Comparison of ENCODE assay signal across 18 cellular contexts in the genomic region with DNA sequence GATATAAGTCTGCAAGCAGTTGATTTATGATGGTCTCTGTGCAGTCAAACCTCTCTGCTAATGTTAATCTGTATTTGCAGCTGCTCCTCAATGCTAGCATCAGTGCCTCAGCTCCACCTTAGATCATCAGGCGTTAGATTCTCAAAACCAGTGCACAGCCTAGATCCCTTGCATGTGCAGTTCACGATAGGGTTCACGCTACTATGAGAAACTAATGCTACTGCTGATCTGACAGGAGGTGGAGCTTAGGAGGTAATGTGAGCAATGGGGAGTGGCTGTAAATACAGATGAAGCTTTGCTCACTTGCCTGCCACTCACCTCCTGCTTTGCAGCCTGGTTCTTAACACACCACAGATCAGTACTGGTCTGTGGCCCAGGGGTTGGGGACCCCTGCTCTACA. TPM values are rescaled to one million over a fixed set of nuclear protein-coding genes. Genes with fewer than 3 reads are reported as not detected.
DNase-seq lines count a peak whose midpoint lies in the region; ATAC-seq, FAIRE-seq and TF ChIP-seq lines count a peak whose summit lies in the region.
"Had no signal": no experiment of that assay in that cellular context is flagged by ENCODE, and none has a peak within 500 bp of the region (broad histone marks: within the 10 kb centered on the region; RNA-seq: fewer than 3 reads in every experiment).

No MANE protein-coding gene starts in this region.

- no peak for TF ChIP-seq RAD21 in HepG2 (CRISPR knock-in tag; IDR thresholded peaks at IDR 0.05)

- CTCF ChIA-PET in HepG2 (lab: Yijun Ruan, JAX; ENCODE audit: low intra/inter-chr PET ratio, low total read pairs) = no interaction called here

- TF ChIP-seq EP300 in HepG2 (IDR thresholded peaks at IDR 0.05; ENCODE audit: low read depth in 2 of 2, low read length in 2 of 2) = no peak
- TF ChIP-seq EP300 in HepG2 (CRISPR knock-in tag; IDR thresholded peaks at IDR 0.05; ENCODE audit: borderline replicate concordance) = no peak
- no peak for TF ChIP-seq EP300 in tibial nerve (IDR thresholded peaks at IDR 0.05)

- no peak for TF ChIP-seq POLR2A in HepG2 (IDR thresholded peaks at IDR 0.05; ENCODE audit: insufficient read depth in 1 of 2, low read depth in 2 of 2, low read length in 2 of 2)
- no peak for TF ChIP-seq POLR2A in right lobe of liver (IDR thresholded peaks at IDR 0.05)
- no peak for TF ChIP-seq POLR2A in tibial nerve (IDR thresholded peaks at IDR 0.05)

- no peaks in the 10 kb centered on the region for H4K20me1 ChIP-seq in HepG2 (ENCODE audit: insufficient read depth, low read length)

- no peak overlapping the region for H3K27ac ChIP-seq in HepG2 (ENCODE audit: extremely low read length, insufficient read depth, low read length)
- H3K27ac ChIP-seq in right lobe of liver = no peak overlapping the region
- H3K27ac ChIP-seq in small intestine (ENCODE audit: low read depth in 1 of 2, low read length in 1 of 2) = no peak overlapping the region
- no peak overlapping the region for H3K27ac ChIP-seq in tibial nerve
- H3K27ac ChIP-seq: SK-N-MC had no signal

- peaks cover 10% of the 10 kb centered on the region for H3K9me3 ChIP-seq in HepG2 (ENCODE audit: low read length)
- no peaks in the 10 kb centered on the region for H3K9me3 ChIP-seq in right lobe of liver
- H3K9me3 ChIP-seq in small intestine (ENCODE audit: control insufficient read depth, low read depth) = no peaks in the 10 kb centered on the region
- peaks cover 0 to 10% (median 0%) of the 10 kb centered on the region in 4 donors for H3K9me3 ChIP-seq in tibial nerve

- H3K79me2 ChIP-seq in HepG2 (ENCODE audit: insufficient read depth, low read length) = no peaks in the 10 kb centered on the region

- BruUV-seq in HepG2 (replicated peaks; lab: Mats Ljungman, UMichigan) = no TSS peak

- no peak for ATAC-seq in HepG2
- ATAC-seq in right lobe of liver = no peak
- no peak for ATAC-seq in GM18498 (IDR thresholded peaks at IDR 0.05; ENCODE audit: unreplicated experiment)

- TF ChIP-seq CTCF in HepG2 (CRISPR knock-in tag; IDR thresholded peaks at IDR 0.05) = no peak
- no peak for TF ChIP-seq CTCF in right lobe of liver (IDR thresholded peaks at IDR 0.05)
- no peak for TF ChIP-seq CTCF in bronchial epithelial cell (IDR thresholded peaks at IDR 0.05; ENCODE audit: insufficient read depth, low read length, severe bottlenecking)
- no peak for TF ChIP-seq CTCF in tibial nerve (IDR thresholded peaks at IDR 0.05)

- H3K4me2 ChIP-seq in HepG2 (ENCODE audit: low read depth, low read length) = no peak overlapping the region

- DNase-seq in HepG2 (ENCODE audit: low spot score) (no peak), right lobe of liver (no peak), SK-N-DZ (ENCODE audit: low spot score) (peak; percentile 22), bronchial epithelial cell (ENCODE audit: low read depth) (peak; percentile 20), small intestine (peak; percentile 45), tibial nerve (ENCODE audit: low spot score in 2 of 2) (no peak), KBM-7 (no peak)
- DNase-seq: COR-L47, DMS53, NCI-H1048, NCI-H146, NCI-H2227 treated with DMSO at 0.1 percent for 48 hours, NCI-H524 treated with DMSO at 0.1 percent for 48 hours had no signal

- intact Hi-C loops in HepG2 (cut with micrococcal nuclease; ENCODE audit: unreplicated experiment) (no loop called here), right lobe of liver (cut with DNase I) (no loop called here)

- H2AFZ ChIP-seq in HepG2 (ENCODE audit: low read length) = no peak overlapping the region

- H3K36me3 ChIP-seq in HepG2 (replicated peaks in 1 of 2; ENCODE audit: control insufficient read depth in 1 of 2, insufficient read depth in 2 of 2, low read length in 2 of 2) = no peaks in the 10 kb centered on the region; a peak in 1 of 5 replicates
- no peaks in the 10 kb centered on the region for H3K36me3 ChIP-seq in right lobe of liver
- no peaks in the 10 kb centered on the region for H3K36me3 ChIP-seq in bronchial epithelial cell (ENCODE audit: control insufficient read depth, insufficient read depth, low read length)
- H3K36me3 ChIP-seq in small intestine (ENCODE audit: control insufficient read depth in 2 of 2, insufficient read depth in 2 of 2, low read length in 2 of 2) = peaks cover 0 to 4% of the 10 kb centered on the region in 2 donors
- H3K36me3 ChIP-seq in tibial nerve = peaks cover 0 to 4% (median 0%) of the 10 kb centered on the region in 3 donors

- in situ Hi-C loops in HepG2 (cut with HindIII; ENCODE audit: extremely low pct_ligation_motif_present, low pct_unique_long_range_greater_than_20kb) (no loop called here), KBM-7 (cut with MboI; ENCODE audit: low pct_unique_long_range_greater_than_20kb, low sequenced_read_pairs) (no loop called here)

- 91% methylated on average over 3 of the region's 3 CpGs for WGBS in HepG2 (ENCODE audit: low lambda C conversion rate)
- no CpG with 5 or more reads among the region's 3 CpGs for WGBS in right lobe of liver (ENCODE audit: insufficient coverage, low coverage, low lambda C conversion rate, missing lambda C conversion rate)
- WGBS in small intestine, 3 donors = 67 to 84% (median 78%) methylated on average over 3 of the region's 3 CpGs
- 89 to 91% methylated on average over 3 of the region's 3 CpGs for WGBS in tibial nerve, 2 donors

- H3K4me1 ChIP-seq in HepG2 (ENCODE audit: insufficient read depth, low read length) (peaks cover 30% of the 10 kb centered on the region), right lobe of liver (no peaks in the 10 kb centered on the region), small intestine (ENCODE audit: control insufficient read depth in 2 of 2, insufficient read depth in 1 of 2, low read depth in 1 of 2, low read length in 1 of 2) (no peaks in the 10 kb centered on the region), tibial nerve (no peaks in the 10 kb centered on the region)

- H3K4me3 ChIP-seq in HepG2 (replicated peaks in 1 of 3; ENCODE audit: insufficient read depth in 1 of 3, low read depth in 2 of 3, low read length in 3 of 3) (no peak overlapping the region), right lobe of liver (no peak overlapping the region), bronchial epithelial cell (ENCODE audit: low read depth, low read length) (no peak overlapping the region), small intestine (ENCODE audit: low read depth in 1 of 2, low read length in 2 of 2) (no peak overlapping the region), tibial nerve (no peak overlapping the region)
- H3K4me3 ChIP-seq: SK-N-MC had no signal

- FAIRE-seq in HepG2 (lab: Jason Lieb, UNC) (no peak), bronchial epithelial cell (lab: Jason Lieb, UNC) (no peak), small intestine (lab: Jason Lieb, UNC) (no peak)
- FAIRE-seq: A204.1, GM18507, GM19239 had no signal

- POLR2A ChIA-PET in HepG2 (lab: Yijun Ruan, JAX) = interaction anchor here (0.9 to 1.3 kb wide), 3 partner anchors 19 to 119 kb away, joined by 3 read pairs; a partner anchor contains a TSS

- no peak overlapping the region for H3K9ac ChIP-seq in HepG2 (ENCODE audit: insufficient read depth, low read depth, low read length)

- H3K27me3 ChIP-seq in HepG2 (ENCODE audit: control insufficient read depth in 1 of 2, insufficient read depth in 2 of 2, low read length in 2 of 2) (no peaks in the 10 kb centered on the region), right lobe of liver (no peaks in the 10 kb centered on the region), bronchial epithelial cell (ENCODE audit: control insufficient read depth, insufficient read depth, low read length) (no peaks in the 10 kb centered on the region), small intestine (ENCODE audit: control insufficient read depth in 2 of 2, insufficient read depth in 2 of 2, low read length in 2 of 2) (no peaks in the 10 kb centered on the region), tibial nerve (no peaks in the 10 kb centered on the region)

RNA-seq across cellular contexts. Expression of a gene that starts 18.4 kb away (rescaled TPM):
- total RNA-seq in HepG2 (2016; rRNA removed; fragmentation: Illumina TruSeq; extraction: Trizol) (7.7 and 11.7 TPM in 2 replicates), right lobe of liver (10 to 100 TPM; 13.5 to 18.6 (median 16.0) TPM), bronchial epithelial cell (0.79 and 0.90 TPM in 2 replicates), tibial nerve (1 to 10 TPM; 1.2 to 8.1 (median 4.4) TPM)
- total RNA-seq in HepG2 (2016; cell fraction: cytosol; rRNA removed; fragmentation: Illumina TruSeq; extraction: Trizol; ENCODE audit: low read depth) = 1.8 and 2.4 TPM in 2 replicates
- 8.0 and 11.5 TPM in 2 replicates for total RNA-seq in HepG2 (2016; cell fraction: insoluble cytoplasmic fraction; rRNA removed; fragmentation: Illumina TruSeq; extraction: Trizol)
- total RNA-seq in HepG2 (2016; cell fraction: membrane; rRNA removed; fragmentation: Illumina TruSeq; extraction: Trizol) = 2.9 and 3.2 TPM in 2 replicates
- total RNA-seq in HepG2 (2016; cell fraction: nucleus; rRNA removed; fragmentation: Illumina TruSeq; extraction: Trizol) = 3.7 and 4.5 TPM in 2 replicates
- polyA plus RNA-seq in HepG2 (2011; rRNA removed) (7.8 and 8.3 TPM in 2 replicates), small intestine (10 to 100 TPM; 19.8 to 72.0 (median 37.3) TPM)
- polyA plus RNA-seq in HepG2 (2011; cell fraction: cytosol; rRNA removed) = 7.5 and 9.2 TPM in 2 replicates
- 1.4 and 2.0 TPM in 2 replicates for polyA plus RNA-seq in HepG2 (2011; cell fraction: nucleus; rRNA removed)
- 4.9 and 12.6 TPM in 2 replicates for polyA plus RNA-seq in HepG2 (2012)
- 1.8 and 2.2 TPM in 2 replicates for polyA plus RNA-seq in HepG2 (2016; cell fraction: cytosol; fragmentation: Illumina TruSeq; extraction: Trizol; ENCODE audit: low read depth)
- polyA plus RNA-seq in HepG2 (2016; cell fraction: insoluble cytoplasmic fraction; fragmentation: Illumina TruSeq; extraction: Trizol; ENCODE audit: low read depth) = 10.1 and 10.5 TPM in 2 replicates
- 2.2 and 2.3 TPM in 2 replicates for polyA plus RNA-seq in HepG2 (2016; cell fraction: membrane; fragmentation: Illumina TruSeq; extraction: Trizol; ENCODE audit: low read depth)
- polyA plus RNA-seq in HepG2 (2016; cell fraction: nucleus; fragmentation: Illumina TruSeq; extraction: Trizol; ENCODE audit: insufficient read depth, low read depth) = 2.4 and 3.5 TPM in 2 replicates
- polyA minus RNA-seq in HepG2 (2011; rRNA and poly(A)+ RNA removed; ENCODE audit: low replicate concordance) = 1.0 and 4.2 TPM in 2 replicates
- 2.5 and 3.7 TPM in 2 replicates for polyA minus RNA-seq in HepG2 (2011; cell fraction: cytosol; rRNA and poly(A)+ RNA removed)
- polyA minus RNA-seq in HepG2 (2011; cell fraction: nucleus; rRNA and poly(A)+ RNA removed) = 7.6 and 9.3 TPM in 2 replicates
- 1.5 and 3.1 TPM in 2 replicates for polyA plus RNA-seq in SK-N-DZ (2014; cell fraction: cytosol; rRNA removed)
- polyA plus RNA-seq in SK-N-DZ (2014; cell fraction: nucleus; rRNA removed) = 0.12 and 0.82 TPM in 2 replicates

RNA-seq across cellular contexts. Expression of a gene that starts 18.7 kb away (rescaled TPM):
- total RNA-seq in HepG2 (2016; rRNA removed; fragmentation: Illumina TruSeq; extraction: Trizol) (24.9 and 34.8 TPM in 2 replicates), right lobe of liver (10 to 100 TPM; 17.1 to 39.4 (median 25.5) TPM), bronchial epithelial cell (8.4 and 15.9 TPM in 2 replicates), tibial nerve (10 to 100 TPM; 24.3 to 46.1 (median 44.5) TPM)
- total RNA-seq in HepG2 (2016; cell fraction: cytosol; rRNA removed; fragmentation: Illumina TruSeq; extraction: Trizol; ENCODE audit: low read depth) = 8.2 and 8.5 TPM in 2 replicates
- total RNA-seq in HepG2 (2016; cell fraction: insoluble cytoplasmic fraction; rRNA removed; fragmentation: Illumina TruSeq; extraction: Trizol) = 26.2 and 31.2 TPM in 2 replicates
- 13.7 and 14.1 TPM in 2 replicates for total RNA-seq in HepG2 (2016; cell fraction: membrane; rRNA removed; fragmentation: Illumina TruSeq; extraction: Trizol)
- total RNA-seq in HepG2 (2016; cell fraction: nucleus; rRNA removed; fragmentation: Illumina TruSeq; extraction: Trizol) = 33.5 and 34.7 TPM in 2 replicates
- polyA plus RNA-seq in HepG2 (2011; rRNA removed) (28.0 and 28.3 TPM in 2 replicates), small intestine (10 to 100 TPM; 19.5 to 22.4 (median 20.6) TPM)
- 18.3 and 23.5 TPM in 2 replicates for polyA plus RNA-seq in HepG2 (2011; cell fraction: cytosol; rRNA removed)
- 14.1 and 17.0 TPM in 2 replicates for polyA plus RNA-seq in HepG2 (2011; cell fraction: nucleus; rRNA removed)
- 23.1 and 32.2 TPM in 2 replicates for polyA plus RNA-seq in HepG2 (2012)
- polyA plus RNA-seq in HepG2 (2016; cell fraction: cytosol; fragmentation: Illumina TruSeq; extraction: Trizol; ENCODE audit: low read depth) = 11.4 and 14.0 TPM in 2 replicates
- 49.9 and 58.4 TPM in 2 replicates for polyA plus RNA-seq in HepG2 (2016; cell fraction: insoluble cytoplasmic fraction; fragmentation: Illumina TruSeq; extraction: Trizol; ENCODE audit: low read depth)
- 17.1 and 19.7 TPM in 2 replicates for polyA plus RNA-seq in HepG2 (2016; cell fraction: membrane; fragmentation: Illumina TruSeq; extraction: Trizol; ENCODE audit: low read depth)
- 22.3 and 23.0 TPM in 2 replicates for polyA plus RNA-seq in HepG2 (2016; cell fraction: nucleus; fragmentation: Illumina TruSeq; extraction: Trizol; ENCODE audit: insufficient read depth, low read depth)
- 22.8 and 28.8 TPM in 2 replicates for polyA minus RNA-seq in HepG2 (2011; rRNA and poly(A)+ RNA removed; ENCODE audit: low replicate concordance)
- 18.5 and 21.5 TPM in 2 replicates for polyA minus RNA-seq in HepG2 (2011; cell fraction: cytosol; rRNA and poly(A)+ RNA removed)
- polyA minus RNA-seq in HepG2 (2011; cell fraction: nucleus; rRNA and poly(A)+ RNA removed) = 132 and 154 TPM in 2 replicates
- 19.3 and 25.0 TPM in 2 replicates for polyA plus RNA-seq in SK-N-DZ (2014; cell fraction: cytosol; rRNA removed)
- 7.1 and 9.3 TPM in 2 replicates for polyA plus RNA-seq in SK-N-DZ (2014; cell fraction: nucleus; rRNA removed)

Comparison
In these comparisons a context has a peak if more than half of its experiments do, and no peak if none do; other contexts are left out.
1. DNase-seq: peak in SK-N-DZ (single experiment), bronchial epithelial cell (single experiment) and small intestine (single experiment); none in HepG2 (single experiment), right lobe of liver (0 of 3), tibial nerve (0 of 2) and KBM-7 (single experiment).